Comparison of ENCODE assay signal across 8 cellular contexts in the genomic region with DNA sequence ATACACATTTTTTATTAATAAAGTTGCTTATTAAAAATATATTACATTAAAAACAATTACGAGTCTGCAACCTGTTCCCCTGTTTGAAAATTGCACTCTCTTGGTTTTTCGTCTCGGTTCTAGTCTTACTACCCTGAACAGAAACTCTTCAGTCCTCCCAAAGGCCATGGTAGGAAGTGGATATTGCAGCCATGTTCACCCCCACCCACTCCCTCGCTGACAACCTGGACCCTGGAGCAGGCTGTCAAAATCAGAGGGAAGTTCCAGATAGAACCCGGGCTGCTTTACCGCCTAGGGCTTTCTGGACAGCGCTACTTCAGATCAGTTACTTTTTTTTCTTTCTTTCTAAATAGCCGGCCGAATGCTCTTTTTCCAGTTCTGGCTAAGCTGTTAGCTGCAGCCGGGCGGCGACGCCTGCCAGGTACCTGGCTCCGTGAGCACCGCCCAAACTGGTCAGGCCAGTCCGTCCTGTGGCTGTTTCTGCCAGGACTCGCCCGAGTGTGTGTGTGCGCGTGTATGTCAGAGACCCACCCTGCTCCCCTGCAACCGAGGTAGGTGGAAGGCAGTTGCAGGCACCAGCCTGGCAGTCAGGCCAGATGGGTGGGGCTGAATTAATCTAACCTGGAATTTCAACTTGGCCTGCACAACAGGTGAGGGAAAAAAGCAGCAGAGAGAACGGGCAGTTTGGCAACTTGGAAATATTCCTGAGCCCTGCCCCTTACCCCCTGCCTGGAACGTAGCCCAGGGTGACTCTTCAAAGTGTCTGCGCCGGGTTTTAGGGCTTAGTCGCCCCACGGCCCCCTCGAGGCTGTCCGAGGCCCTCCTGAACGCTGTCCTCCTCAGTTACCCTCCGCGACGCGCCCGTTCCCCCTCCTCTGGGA. TPM values are rescaled to one million over a fixed set of nuclear protein-coding genes. Genes with fewer than 3 reads are reported as not detected.
A peak's percentile ranks its signal among the peaks of the same experiment; 100 is the strongest.
DNase-seq lines count a peak whose midpoint lies in the region; ATAC-seq, FAIRE-seq and TF ChIP-seq lines count a peak whose summit lies in the region.

No MANE protein-coding gene starts in this region.

- no peak for TF ChIP-seq POLR2A in GM12892 (IDR thresholded peaks at IDR 0.05; ENCODE audit: low read depth, low read length)

- H3K27me3 ChIP-seq in NT2/D1 (ENCODE audit: insufficient read depth, insufficient read length): peaks cover 65% of the 10 kb centered on the region
- H3K27me3 ChIP-seq in mucosa of stomach (ENCODE audit: control insufficient read depth, insufficient read depth, low read length): no peaks in the 10 kb centered on the region

- CTCF ChIA-PET in AG04449 (lab: Yijun Ruan, JAX): no interaction called here

- intact Hi-C loops in dendritic cell treated with granulocyte-macrophage colony-stimulating factor and Interleukin-4, amounts not matched to agents 40 ng/mL and 50 ng/mL, for 4 days (cut with micrococcal nuclease): loop anchor here (2.0 to 10.0 kb wide), 2 partner anchors 43 to 129 kb away; no protein-coding TSS in a partner anchor

- H3K36me3 Mint-ChIP-seq in dendritic cell treated with granulocyte-macrophage colony-stimulating factor and Interleukin-4, amounts not matched to agents 40 ng/mL and 50 ng/mL, for 4 days (ENCODE audit: low read depth): peaks cover 50% of the 10 kb centered on the region

- peak overlapping the region; percentile 89 for H3K4me3 Mint-ChIP-seq in dendritic cell treated with granulocyte-macrophage colony-stimulating factor and Interleukin-4, amounts not matched to agents 40 ng/mL and 50 ng/mL, for 4 days

- no peaks in the 10 kb centered on the region for H3K27me3 Mint-ChIP-seq in dendritic cell treated with granulocyte-macrophage colony-stimulating factor and Interleukin-4, amounts not matched to agents 40 ng/mL and 50 ng/mL, for 4 days

- peak; percentile 78 for FAIRE-seq in GM12892 (lab: Jason Lieb, UNC)

- H3K9ac ChIP-seq in NT2/D1 (ENCODE audit: insufficient read length, low read depth) (peak overlapping the region; percentile 80), mucosa of stomach (ENCODE audit: low read length) (peak overlapping the region; percentile 94)

- H3K36me3 ChIP-seq in NT2/D1 (ENCODE audit: insufficient read depth, insufficient read length, low read length) (peaks cover 20% of the 10 kb centered on the region), mucosa of stomach (ENCODE audit: control insufficient read depth, insufficient read depth, low read length) (no peaks in the 10 kb centered on the region)

- peaks cover 85% of the 10 kb centered on the region for H3K4me1 Mint-ChIP-seq in dendritic cell treated with granulocyte-macrophage colony-stimulating factor and Interleukin-4, amounts not matched to agents 40 ng/mL and 50 ng/mL, for 4 days (ENCODE audit: low read depth)

- H3K9me3 Mint-ChIP-seq in dendritic cell treated with granulocyte-macrophage colony-stimulating factor and Interleukin-4, amounts not matched to agents 40 ng/mL and 50 ng/mL, for 4 days: no peaks in the 10 kb centered on the region

- POLR2A ChIA-PET in AG04449 (lab: Yijun Ruan, JAX): no interaction called here

- ATAC-seq in GM21619 (IDR thresholded peaks at IDR 0.05; ENCODE audit: unreplicated experiment) (no peak), HG03039 (IDR thresholded peaks at IDR 0.05; ENCODE audit: unreplicated experiment) (no peak)

- H3K4me3 ChIP-seq in AG04449 (ENCODE audit: low read depth, low read length) (peak overlapping the region; percentile 58; the same call in 1 of the 2 replicates), NT2/D1 (ENCODE audit: insufficient read length, low read depth) (peak overlapping the region; percentile 59), mucosa of stomach (ENCODE audit: low read length) (peak overlapping the region; percentile 52)

- TF ChIP-seq CTCF in AG04449 (IDR thresholded peaks at IDR 0.05; ENCODE audit: insufficient read depth, low read length, missing control alignments): no peak

- peak overlapping the region; percentile 89 for H3K27ac Mint-ChIP-seq in dendritic cell treated with granulocyte-macrophage colony-stimulating factor and Interleukin-4, amounts not matched to agents 40 ng/mL and 50 ng/mL, for 4 days

- H3K9me3 ChIP-seq in NT2/D1 (ENCODE audit: insufficient read depth, low read length) (no peaks in the 10 kb centered on the region), mucosa of stomach (ENCODE audit: control insufficient read depth, low read length) (no peaks in the 10 kb centered on the region)

- H3K4me1 ChIP-seq in NT2/D1 (ENCODE audit: insufficient read depth, insufficient read length) (peaks cover 26% of the 10 kb centered on the region), mucosa of stomach (ENCODE audit: control insufficient read depth, insufficient read depth, low read length) (peaks cover 66% of the 10 kb centered on the region)

- DNase-seq in AG04449 (ENCODE audit: low read depth, low spot score): no peak
- DNase-seq in GM12892 (ENCODE audit: insufficient read length): peak; percentile 35
- no peak for DNase-seq in NT2/D1 (ENCODE audit: low read depth, low spot score)
- DNase-seq in NCI-H1436 treated with DMSO at 0.1 percent for 48 hours (lab: John Stamatoyannopoulos, UW): no peak

RNA-seq across cellular contexts. Expression of gene TET3, which starts 1.1 kb away (rescaled TPM):
- 12.0 TPM for polyA plus RNA-seq in GM12892 (2012; ENCODE audit: missing spikeins)

RNA-seq across cellular contexts. Expression of gene DGUOK, which starts 56.9 kb away (rescaled TPM):
- 76.7 TPM for polyA plus RNA-seq in GM12892 (2012; ENCODE audit: missing spikeins)
